In genomic region chr19:45406957-45407375, GRCh38 we compare ENCODE assay signal across 8 cellular contexts. TPM values are rescaled to one million over a fixed set of nuclear protein-coding genes. Genes with fewer than 3 reads are reported as not detected.
DNase-seq lines count a peak whose midpoint lies in the region; ATAC-seq and TF ChIP-seq lines count a peak whose summit lies in the region.

No MANE protein-coding gene starts in this region.

- in situ Hi-C loops in GM13977 (cut with MboI; ENCODE audit: low pct_unique_long_range_greater_than_20kb, low sequenced_read_pairs, unreplicated experiment) = no loop called here

- H3K27ac Mint-ChIP-seq in T-helper 2 cell treated with Interferon-gamma antibody and Interleukin-4, amounts not matched to agents 5 μg/mL and 100 μg/mL, for 36 hours = peak overlapping the region; percentile 90
- H3K27ac Mint-ChIP-seq in activated B cell treated with CpG ODN at 0.5 μM for 24 hours = peak overlapping the region; percentile 95
- peak overlapping the region; percentile 98 for H3K27ac Mint-ChIP-seq in stimulated activated naive B cell treated with anti-CD40 and anti-IgM and Interleukin-4, amounts not matched to agents 10 μg/mL and 1 μg/mL and 100 μg/mL, for 72 hours

- DNase-seq in T-helper 2 cell treated with Interferon-gamma antibody and Interleukin-4, amounts not matched to agents 5 μg/mL and 100 μg/mL, for 36 hours (ENCODE audit: low spot score) = no peak
- DNase-seq in T-helper 2 cell (no peak), activated B cell treated with CpG ODN at 0.5 μM for 24 hours (no peak), NCI-H2196 (lab: John Stamatoyannopoulos, UW; ENCODE audit: unreplicated experiment) (no peak), GM13977 (ENCODE audit: low spot score) (no peak)
- no peak for DNase-seq in stimulated activated naive B cell treated with anti-CD40 and anti-IgM and Interleukin-4, amounts not matched to agents 10 μg/mL and 1 μg/mL and 100 μg/mL, for 72 hours

- peaks cover 14% of the 10 kb centered on the region for H3K36me3 Mint-ChIP-seq in T-helper 2 cell treated with Interferon-gamma antibody and Interleukin-4, amounts not matched to agents 5 μg/mL and 100 μg/mL, for 36 hours (ENCODE audit: low read depth)
- peaks cover 16% of the 10 kb centered on the region for H3K36me3 Mint-ChIP-seq in activated B cell treated with CpG ODN at 0.5 μM for 24 hours (ENCODE audit: low read depth)
- H3K36me3 Mint-ChIP-seq in stimulated activated naive B cell treated with anti-CD40 and anti-IgM and Interleukin-4, amounts not matched to agents 10 μg/mL and 1 μg/mL and 100 μg/mL, for 72 hours = peaks cover 14 to 24% of the 10 kb centered on the region in 2 donors

- H3K4me1 Mint-ChIP-seq in T-helper 2 cell treated with Interferon-gamma antibody and Interleukin-4, amounts not matched to agents 5 μg/mL and 100 μg/mL, for 36 hours (ENCODE audit: low read depth) = peaks cover 39% of the 10 kb centered on the region
- peaks cover 43% of the 10 kb centered on the region for H3K4me1 Mint-ChIP-seq in activated B cell treated with CpG ODN at 0.5 μM for 24 hours
- H3K4me1 Mint-ChIP-seq in stimulated activated naive B cell treated with anti-CD40 and anti-IgM and Interleukin-4, amounts not matched to agents 10 μg/mL and 1 μg/mL and 100 μg/mL, for 72 hours = peaks cover 40 to 64% of the 10 kb centered on the region in 2 donors

- H3K4me3 ChIP-seq in iPS-11a (ENCODE audit: low read depth, low read length) = peak overlapping the region; percentile 96

- POLR2A ChIA-PET in activated B cell treated with CpG ODN at 0.5 μM for 24 hours (lab: Charles Lee) = interaction anchor here (1.2 to 2.6 kb wide), 2 partner anchors 9 to 12 kb away, joined by 3 to 9 read pairs; no protein-coding TSS in a partner anchor

- H3K27me3 Mint-ChIP-seq in T-helper 2 cell treated with Interferon-gamma antibody and Interleukin-4, amounts not matched to agents 5 μg/mL and 100 μg/mL, for 36 hours (ENCODE audit: low read depth) = peaks cover 18% of the 10 kb centered on the region
- H3K27me3 Mint-ChIP-seq in activated B cell treated with CpG ODN at 0.5 μM for 24 hours = peaks cover 12% of the 10 kb centered on the region
- peaks cover 22 to 27% of the 10 kb centered on the region in 2 donors for H3K27me3 Mint-ChIP-seq in stimulated activated naive B cell treated with anti-CD40 and anti-IgM and Interleukin-4, amounts not matched to agents 10 μg/mL and 1 μg/mL and 100 μg/mL, for 72 hours

- no peaks in the 10 kb centered on the region for H3K9me3 Mint-ChIP-seq in T-helper 2 cell treated with Interferon-gamma antibody and Interleukin-4, amounts not matched to agents 5 μg/mL and 100 μg/mL, for 36 hours
- no peaks in the 10 kb centered on the region for H3K9me3 Mint-ChIP-seq in activated B cell treated with CpG ODN at 0.5 μM for 24 hours
- no peaks in the 10 kb centered on the region for H3K9me3 Mint-ChIP-seq in stimulated activated naive B cell treated with anti-CD40 and anti-IgM and Interleukin-4, amounts not matched to agents 10 μg/mL and 1 μg/mL and 100 μg/mL, for 72 hours

- CTCF ChIA-PET in activated B cell treated with CpG ODN at 0.5 μM for 24 hours (lab: Charles Lee) = interaction anchor here (0.9 kb wide), 1 partner anchor 73 kb away, joined by 4 read pairs; no protein-coding TSS in a partner anchor

- TF ChIP-seq CTCF in activated B cell treated with CpG ODN at 0.5 μM for 24 hours (IDR thresholded peaks at IDR 0.05) = no peak
- TF ChIP-seq CTCF in GM13977 (IDR thresholded peaks at IDR 0.05; ENCODE audit: extremely low read depth, insufficient read depth, missing control alignments) = no peak

- ATAC-seq in activated B cell treated with CpG ODN at 0.5 μM for 24 hours (ENCODE audit: low read depth) (no peak), GM19023 (IDR thresholded peaks at IDR 0.05; ENCODE audit: unreplicated experiment) (no peak)
- no peak for ATAC-seq in stimulated activated naive B cell treated with anti-CD40 and anti-IgM and Interleukin-4, amounts not matched to agents 10 μg/mL and 1 μg/mL and 100 μg/mL, for 72 hours (replicated peaks)

- intact Hi-C loops in activated B cell treated with CpG ODN at 0.5 μM for 24 hours (cut with micrococcal nuclease) = loop anchor here (1.0 to 10.0 kb wide), 13 partner anchors 12 to 517 kb away; partner anchors contain the start of genes CLPTM1, ERCC1, ERCC2 and FOXA3

- H3K4me3 Mint-ChIP-seq in T-helper 2 cell treated with Interferon-gamma antibody and Interleukin-4, amounts not matched to agents 5 μg/mL and 100 μg/mL, for 36 hours = peak overlapping the region; percentile 91
- H3K4me3 Mint-ChIP-seq in activated B cell treated with CpG ODN at 0.5 μM for 24 hours = peak overlapping the region; percentile 96
- peak overlapping the region; percentile 90 for H3K4me3 Mint-ChIP-seq in stimulated activated naive B cell treated with anti-CD40 and anti-IgM and Interleukin-4, amounts not matched to agents 10 μg/mL and 1 μg/mL and 100 μg/mL, for 72 hours

RNA-seq across cellular contexts. Expression of gene POLR1G, which starts 0.5 kb away (rescaled TPM):
- 6.7 and 6.8 TPM in 2 replicates for total RNA-seq in activated B cell treated with CpG ODN at 0.5 μM for 24 hours

RNA-seq across cellular contexts. Expression of gene PPP1R13L, which starts 2.1 kb away (rescaled TPM):
- 4.0 and 5.1 TPM in 2 replicates for total RNA-seq in activated B cell treated with CpG ODN at 0.5 μM for 24 hours

RNA-seq across cellular contexts. Expression of gene ERCC1, which starts 16.8 kb away (rescaled TPM):
- total RNA-seq in activated B cell treated with CpG ODN at 0.5 μM for 24 hours = 69.2 and 71.6 TPM in 2 replicates

RNA-seq across cellular contexts. Expression of gene ERCC2, which starts 36.6 kb away (rescaled TPM):
- total RNA-seq in activated B cell treated with CpG ODN at 0.5 μM for 24 hours = 29.8 and 31.5 TPM in 2 replicates
